19 cellular contexts compared by ENCODE assay signal in genomic region chr16:26464576-26465266, GRCh38.
"Had no signal": no experiment of that assay in that cellular context is flagged by ENCODE, and none has a peak within 500 bp of the region (broad histone marks: within the 10 kb centered on the region; RNA-seq: fewer than 3 reads in every experiment).

No MANE protein-coding gene starts in this region.

- H3K4me3 ChIP-seq: dorsolateral prefrontal cortex, hepatocyte, lower lobe of right lung, spleen, thoracic aorta had no signal

- H3K4me1 Mint-ChIP-seq: stimulated activated memory B cell treated with anti-CD40 and anti-IgM and Interleukin-4, amounts not matched to agents 10 μg/mL and 1 μg/mL and 100 μg/mL, for 72 hours had no signal

- H3K79me2 ChIP-seq: hepatocyte, parathyroid adenoma had no signal

- H3K9me3 Mint-ChIP-seq: T-helper 1 cell treated with Interleukin-12 subunit alpha and Interleukin-12 subunit beta and Interleukin-4 antibody, amounts not matched to agents 30 μg/mL and 1 μg/mL, for 36 hours had no signal

- H3K27me3 ChIP-seq: brain microvascular endothelial cell, hepatocyte had no signal

- H3K36me3 ChIP-seq: brain microvascular endothelial cell, lower lobe of right lung, spleen, thoracic aorta had no signal

- H3K4me1 ChIP-seq: lower lobe of right lung, parathyroid adenoma, spleen had no signal

- H3K27ac ChIP-seq: brain microvascular endothelial cell, dorsolateral prefrontal cortex, epithelial cell of prostate, hepatocyte, lower lobe of right lung, parathyroid adenoma, spleen, thoracic aorta had no signal

- H3K9me3 ChIP-seq: lower lobe of right lung, thoracic aorta had no signal

- H2AFZ ChIP-seq: hepatocyte, parathyroid adenoma had no signal

- H3K27me3 Mint-ChIP-seq: stimulated activated memory B cell treated with anti-CD40 and anti-IgM and Interleukin-4, amounts not matched to agents 10 μg/mL and 1 μg/mL and 100 μg/mL, for 72 hours had no signal

- H3K4me3 Mint-ChIP-seq: activated CD4-positive, alpha-beta memory T cell treated with anti-CD3 and anti-CD28 coated beads for 36 hours; activated T-cell treated with anti-CD3 and anti-CD28 coated beads, Interleukin-2, amount 50 U/mL, for 24 hours; natural killer cell treated with Interleukin-12 subunit alpha and Interleukin-12 subunit beta and Interleukin-15 and Interleukin-18, amount 100 ng/mL, for 72 hours; stimulated activated memory B cell treated with anti-CD40 and anti-IgM and Interleukin-4, amounts not matched to agents 10 μg/mL and 1 μg/mL and 100 μg/mL, for 72 hours; T-helper 1 cell treated with Interleukin-12 subunit alpha and Interleukin-12 subunit beta and Interleukin-4 antibody, amounts not matched to agents 30 μg/mL and 1 μg/mL, for 36 hours had no signal

- DNase-seq: activated CD4-positive, alpha-beta memory T cell treated with anti-CD3 and anti-CD28 coated beads for 36 hours; activated naive CD4-positive, alpha-beta T cell treated with Interleukin-2 at 50 U/mL for 16 hours; activated T-cell treated with anti-CD3 and anti-CD28 coated beads, Interleukin-2, amount 50 U/mL, for 24 hours; aorta; brain microvascular endothelial cell; central memory CD4-positive, alpha-beta T cell; dorsolateral prefrontal cortex; foreskin fibroblast; lower lobe of right lung; spleen; stimulated activated CD4-positive, alpha-beta T cell treated with anti-CD3 and anti-CD28 coated beads, Interleukin-4, amount 100 ng/mL, for 4 hours had no signal

- H3K9ac ChIP-seq: parathyroid adenoma had no signal

- H3K4me2 ChIP-seq: hepatocyte had no signal

- H3K27ac Mint-ChIP-seq: activated CD4-positive, alpha-beta memory T cell treated with anti-CD3 and anti-CD28 coated beads for 36 hours; activated T-cell treated with anti-CD3 and anti-CD28 coated beads, Interleukin-2, amount 50 U/mL, for 24 hours; activated T-helper 2 cell treated with anti-CD3 and anti-CD28 coated beads, Interferon-gamma antibody, Interleukin-2, Interleukin-4, amounts not matched to agents 10 μg/mL and 5 μg/mL and 100 μg/mL, durations not matched to agents 14 hours and 24 hours and 36 hours; natural killer cell treated with Interleukin-12 subunit alpha and Interleukin-12 subunit beta and Interleukin-15 and Interleukin-18, amount 100 ng/mL, for 72 hours; stimulated activated memory B cell treated with anti-CD40 and anti-IgM and Interleukin-4, amounts not matched to agents 10 μg/mL and 1 μg/mL and 100 μg/mL, for 72 hours; T-helper 1 cell treated with Interleukin-12 subunit alpha and Interleukin-12 subunit beta and Interleukin-4 antibody, amounts not matched to agents 30 μg/mL and 1 μg/mL, for 36 hours had no signal

- ATAC-seq: lower lobe of right lung; natural killer cell treated with Interleukin-12 subunit alpha and Interleukin-12 subunit beta and Interleukin-15 and Interleukin-18, amount 100 ng/mL, for 72 hours; stimulated activated memory B cell treated with anti-CD40 and anti-IgM and Interleukin-4, amounts not matched to agents 10 μg/mL and 1 μg/mL and 100 μg/mL, for 72 hours had no signal

- H3K36me3 Mint-ChIP-seq: activated CD4-positive, alpha-beta memory T cell treated with anti-CD3 and anti-CD28 coated beads for 36 hours; natural killer cell treated with Interleukin-12 subunit alpha and Interleukin-12 subunit beta and Interleukin-15 and Interleukin-18, amount 100 ng/mL, for 72 hours; stimulated activated memory B cell treated with anti-CD40 and anti-IgM and Interleukin-4, amounts not matched to agents 10 μg/mL and 1 μg/mL and 100 μg/mL, for 72 hours had no signal
